Comparison of ENCODE assay signal across 1 cellular context in the genomic region with DNA sequence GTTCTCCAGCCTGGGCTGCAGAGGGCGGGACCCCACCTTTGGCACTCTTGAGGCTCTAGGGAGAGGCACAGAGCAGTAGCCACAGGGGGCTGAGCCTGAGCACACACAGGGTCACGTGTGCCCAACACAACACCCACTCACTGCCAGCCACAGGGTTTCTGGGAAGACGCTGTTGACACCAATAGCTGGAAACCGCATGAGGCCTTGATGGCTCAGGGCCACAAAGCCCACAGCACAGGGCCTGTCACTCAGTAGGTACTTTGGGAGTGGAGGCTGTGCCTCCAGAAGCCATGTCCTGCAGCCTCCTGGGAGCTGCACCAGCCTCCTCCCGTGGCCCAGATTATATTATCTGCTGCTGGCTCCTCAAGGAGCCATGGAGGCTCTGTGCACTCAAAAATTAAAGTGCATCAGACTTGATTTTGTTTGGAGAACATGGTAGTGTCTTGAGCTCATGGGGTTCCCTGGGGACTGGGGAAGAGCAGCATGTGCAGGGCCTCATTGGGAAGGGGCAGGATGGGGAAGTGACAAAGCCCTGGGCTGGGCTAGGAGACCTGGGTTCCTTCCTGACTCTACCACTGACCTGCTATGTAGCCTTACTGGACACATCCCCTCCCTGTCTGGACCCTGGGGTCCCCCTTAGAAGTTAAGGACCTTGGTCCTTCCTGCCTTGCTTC.
A peak's percentile ranks its signal among the peaks of the same experiment; 100 is the strongest.
TF ChIP-seq lines count a peak whose summit lies in the region.

No MANE protein-coding gene starts in this region.

TF ChIP-seq in HepG2, 621 proteins besides CTCF, POLR2A, EP300 and RAD21 (continued from another document and continues in another):
- TF ChIP-seq KDM1A (CRISPR knock-in tag; IDR thresholded peaks at IDR 0.05): no peak
- no peak for TF ChIP-seq ZNF75D (CRISPR knock-in tag; IDR thresholded peaks at IDR 0.05; ENCODE audit: borderline replicate concordance)
- TF ChIP-seq ZNF773 (CRISPR knock-in tag; IDR thresholded peaks at IDR 0.05; ENCODE audit: borderline replicate concordance): no peak
- TF ChIP-seq, protein P1, sequence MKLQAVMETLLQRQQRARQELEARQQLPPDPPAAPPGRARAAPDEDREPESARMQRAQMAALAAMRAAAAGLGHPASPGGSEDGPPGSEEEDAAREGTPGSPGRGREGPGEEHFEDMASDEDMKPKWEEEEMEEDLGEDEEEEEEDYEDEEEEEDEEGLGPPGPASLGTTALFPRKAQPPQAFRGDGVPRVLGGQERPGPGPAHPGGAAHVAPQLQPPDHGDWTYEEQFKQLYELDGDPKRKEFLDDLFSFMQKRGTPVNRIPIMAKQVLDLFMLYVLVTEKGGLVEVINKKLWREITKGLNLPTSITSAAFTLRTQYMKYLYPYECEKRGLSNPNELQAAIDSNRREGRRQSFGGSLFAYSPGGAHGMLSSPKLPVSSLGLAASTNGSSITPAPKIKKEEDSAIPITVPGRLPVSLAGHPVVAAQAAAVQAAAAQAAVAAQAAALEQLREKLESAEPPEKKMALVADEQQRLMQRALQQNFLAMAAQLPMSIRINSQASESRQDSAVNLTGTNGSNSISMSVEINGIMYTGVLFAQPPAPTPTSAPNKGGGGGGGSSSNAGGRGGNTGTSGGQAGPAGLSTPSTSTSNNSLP (IDR thresholded peaks at IDR 0.05; ENCODE audit: low read depth, low read length): no peak
- TF ChIP-seq, protein P2, sequence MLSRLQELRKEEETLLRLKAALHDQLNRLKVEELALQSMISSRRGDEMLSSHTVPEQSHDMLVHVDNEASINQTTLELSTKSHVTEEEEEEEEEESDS (CRISPR knock-in tag; IDR thresholded peaks at IDR 0.05; ENCODE audit: borderline replicate concordance): no peak
- TF ChIP-seq ZSCAN20 (CRISPR knock-in tag; IDR thresholded peaks at IDR 0.05; ENCODE audit: borderline replicate concordance): no peak
- TF ChIP-seq CCDC6 (CRISPR knock-in tag; IDR thresholded peaks at IDR 0.05): no peak
- TF ChIP-seq ZFAT (CRISPR knock-in tag; conservative IDR thresholded peaks at IDR 0.05): no peak
- no peak for TF ChIP-seq NR2F2 (IDR thresholded peaks at IDR 0.05; ENCODE audit: borderline replicate concordance, low read depth)
- TF ChIP-seq, protein P3, sequence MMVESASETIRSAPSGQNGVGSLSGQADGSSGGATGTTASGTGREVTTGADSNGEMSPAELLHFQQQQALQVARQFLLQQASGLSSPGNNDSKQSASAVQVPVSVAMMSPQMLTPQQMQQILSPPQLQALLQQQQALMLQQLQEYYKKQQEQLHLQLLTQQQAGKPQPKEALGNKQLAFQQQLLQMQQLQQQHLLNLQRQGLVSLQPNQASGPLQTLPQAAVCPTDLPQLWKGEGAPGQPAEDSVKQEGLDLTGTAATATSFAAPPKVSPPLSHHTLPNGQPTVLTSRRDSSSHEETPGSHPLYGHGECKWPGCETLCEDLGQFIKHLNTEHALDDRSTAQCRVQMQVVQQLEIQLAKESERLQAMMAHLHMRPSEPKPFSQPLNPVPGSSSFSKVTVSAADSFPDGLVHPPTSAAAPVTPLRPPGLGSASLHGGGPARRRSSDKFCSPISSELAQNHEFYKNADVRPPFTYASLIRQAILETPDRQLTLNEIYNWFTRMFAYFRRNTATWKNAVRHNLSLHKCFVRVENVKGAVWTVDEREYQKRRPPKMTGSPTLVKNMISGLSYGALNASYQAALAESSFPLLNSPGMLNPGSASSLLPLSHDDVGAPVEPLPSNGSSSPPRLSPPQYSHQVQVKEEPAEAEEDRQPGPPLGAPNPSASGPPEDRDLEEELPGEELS (CRISPR knock-in tag; IDR thresholded peaks at IDR 0.05): peak; percentile 24; the same call in 1 of the 2 replicates
- TF ChIP-seq TCF7 (IDR thresholded peaks at IDR 0.05; ENCODE audit: low read depth): no peak
- TF ChIP-seq ZNF629 (CRISPR knock-in tag; conservative IDR thresholded peaks at IDR 0.05): no peak
- TF ChIP-seq ZNF207 (IDR thresholded peaks at IDR 0.05; ENCODE audit: borderline replicate concordance): no peak
- TF ChIP-seq ZMYM4 (CRISPR knock-in tag; IDR thresholded peaks at IDR 0.05): 0 out of 2 replicates have a peak, but pooled peaks have one; percentile 11
- TF ChIP-seq, protein P4, sequence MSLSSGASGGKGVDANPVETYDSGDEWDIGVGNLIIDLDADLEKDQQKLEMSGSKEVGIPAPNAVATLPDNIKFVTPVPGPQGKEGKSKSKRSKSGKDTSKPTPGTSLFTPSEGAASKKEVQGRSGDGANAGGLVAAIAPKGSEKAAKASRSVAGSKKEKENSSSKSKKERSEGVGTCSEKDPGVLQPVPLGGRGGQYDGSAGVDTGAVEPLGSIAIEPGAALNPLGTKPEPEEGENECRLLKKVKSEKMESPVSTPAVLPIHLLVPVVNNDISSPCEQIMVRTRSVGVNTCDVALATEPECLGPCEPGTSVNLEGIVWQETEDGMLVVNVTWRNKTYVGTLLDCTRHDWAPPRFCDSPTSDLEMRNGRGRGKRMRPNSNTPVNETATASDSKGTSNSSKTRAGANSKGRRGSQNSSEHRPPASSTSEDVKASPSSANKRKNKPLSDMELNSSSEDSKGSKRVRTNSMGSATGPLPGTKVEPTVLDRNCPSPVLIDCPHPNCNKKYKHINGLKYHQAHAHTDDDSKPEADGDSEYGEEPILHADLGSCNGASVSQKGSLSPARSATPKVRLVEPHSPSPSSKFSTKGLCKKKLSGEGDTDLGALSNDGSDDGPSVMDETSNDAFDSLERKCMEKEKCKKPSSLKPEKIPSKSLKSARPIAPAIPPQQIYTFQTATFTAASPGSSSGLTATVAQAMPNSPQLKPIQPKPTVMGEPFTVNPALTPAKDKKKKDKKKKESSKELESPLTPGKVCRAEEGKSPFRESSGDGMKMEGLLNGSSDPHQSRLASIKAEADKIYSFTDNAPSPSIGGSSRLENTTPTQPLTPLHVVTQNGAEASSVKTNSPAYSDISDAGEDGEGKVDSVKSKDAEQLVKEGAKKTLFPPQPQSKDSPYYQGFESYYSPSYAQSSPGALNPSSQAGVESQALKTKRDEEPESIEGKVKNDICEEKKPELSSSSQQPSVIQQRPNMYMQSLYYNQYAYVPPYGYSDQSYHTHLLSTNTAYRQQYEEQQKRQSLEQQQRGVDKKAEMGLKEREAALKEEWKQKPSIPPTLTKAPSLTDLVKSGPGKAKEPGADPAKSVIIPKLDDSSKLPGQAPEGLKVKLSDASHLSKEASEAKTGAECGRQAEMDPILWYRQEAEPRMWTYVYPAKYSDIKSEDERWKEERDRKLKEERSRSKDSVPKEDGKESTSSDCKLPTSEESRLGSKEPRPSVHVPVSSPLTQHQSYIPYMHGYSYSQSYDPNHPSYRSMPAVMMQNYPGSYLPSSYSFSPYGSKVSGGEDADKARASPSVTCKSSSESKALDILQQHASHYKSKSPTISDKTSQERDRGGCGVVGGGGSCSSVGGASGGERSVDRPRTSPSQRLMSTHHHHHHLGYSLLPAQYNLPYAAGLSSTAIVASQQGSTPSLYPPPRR (CRISPR knock-in tag; IDR thresholded peaks at IDR 0.05; ENCODE audit: borderline replicate concordance): no peak
- TF ChIP-seq ZNF562 (CRISPR knock-in tag; IDR thresholded peaks at IDR 0.05; ENCODE audit: borderline replicate concordance): no peak
- TF ChIP-seq SIX1 (CRISPR knock-in tag; IDR thresholded peaks at IDR 0.05; ENCODE audit: borderline replicate concordance): no peak
- TF ChIP-seq TOPORS (CRISPR knock-in tag; IDR thresholded peaks at IDR 0.05): no peak
- no peak for TF ChIP-seq NFIB (CRISPR knock-in tag; IDR thresholded peaks at IDR 0.05; ENCODE audit: borderline replicate concordance)
- TF ChIP-seq ZNF10 (CRISPR knock-in tag; IDR thresholded peaks at IDR 0.05; ENCODE audit: borderline replicate concordance, low read depth): no peak
- no peak for TF ChIP-seq TEAD2 (CRISPR knock-in tag; IDR thresholded peaks at IDR 0.05)
- TF ChIP-seq PHB2 (IDR thresholded peaks at IDR 0.05; ENCODE audit: partially characterized antibody): no peak
- TF ChIP-seq, protein P5, sequence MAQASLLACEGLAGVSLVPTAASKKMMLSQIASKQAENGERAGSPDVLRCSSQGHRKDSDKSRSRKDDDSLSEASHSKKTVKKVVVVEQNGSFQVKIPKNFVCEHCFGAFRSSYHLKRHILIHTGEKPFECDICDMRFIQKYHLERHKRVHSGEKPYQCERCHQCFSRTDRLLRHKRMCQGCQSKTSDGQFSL (CRISPR knock-in tag; IDR thresholded peaks at IDR 0.05): no peak
- TF ChIP-seq SAP130 (CRISPR knock-in tag; IDR thresholded peaks at IDR 0.05; ENCODE audit: low read depth): peak; percentile 77
- TF ChIP-seq, protein P6, sequence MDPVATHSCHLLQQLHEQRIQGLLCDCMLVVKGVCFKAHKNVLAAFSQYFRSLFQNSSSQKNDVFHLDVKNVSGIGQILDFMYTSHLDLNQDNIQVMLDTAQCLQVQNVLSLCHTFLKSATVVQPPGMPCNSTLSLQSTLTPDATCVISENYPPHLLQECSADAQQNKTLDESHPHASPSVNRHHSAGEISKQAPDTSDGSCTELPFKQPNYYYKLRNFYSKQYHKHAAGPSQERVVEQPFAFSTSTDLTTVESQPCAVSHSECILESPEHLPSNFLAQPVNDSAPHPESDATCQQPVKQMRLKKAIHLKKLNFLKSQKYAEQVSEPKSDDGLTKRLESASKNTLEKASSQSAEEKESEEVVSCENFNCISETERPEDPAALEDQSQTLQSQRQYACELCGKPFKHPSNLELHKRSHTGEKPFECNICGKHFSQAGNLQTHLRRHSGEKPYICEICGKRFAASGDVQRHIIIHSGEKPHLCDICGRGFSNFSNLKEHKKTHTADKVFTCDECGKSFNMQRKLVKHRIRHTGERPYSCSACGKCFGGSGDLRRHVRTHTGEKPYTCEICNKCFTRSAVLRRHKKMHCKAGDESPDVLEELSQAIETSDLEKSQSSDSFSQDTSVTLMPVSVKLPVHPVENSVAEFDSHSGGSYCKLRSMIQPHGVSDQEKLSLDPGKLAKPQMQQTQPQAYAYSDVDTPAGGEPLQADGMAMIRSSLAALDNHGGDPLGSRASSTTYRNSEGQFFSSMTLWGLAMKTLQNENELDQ (CRISPR knock-in tag; IDR thresholded peaks at IDR 0.05; ENCODE audit: borderline replicate concordance): no peak
- TF ChIP-seq, protein P7, sequence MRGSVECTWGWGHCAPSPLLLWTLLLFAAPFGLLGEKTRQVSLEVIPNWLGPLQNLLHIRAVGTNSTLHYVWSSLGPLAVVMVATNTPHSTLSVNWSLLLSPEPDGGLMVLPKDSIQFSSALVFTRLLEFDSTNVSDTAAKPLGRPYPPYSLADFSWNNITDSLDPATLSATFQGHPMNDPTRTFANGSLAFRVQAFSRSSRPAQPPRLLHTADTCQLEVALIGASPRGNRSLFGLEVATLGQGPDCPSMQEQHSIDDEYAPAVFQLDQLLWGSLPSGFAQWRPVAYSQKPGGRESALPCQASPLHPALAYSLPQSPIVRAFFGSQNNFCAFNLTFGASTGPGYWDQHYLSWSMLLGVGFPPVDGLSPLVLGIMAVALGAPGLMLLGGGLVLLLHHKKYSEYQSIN (CRISPR knock-in tag; IDR thresholded peaks at IDR 0.05; ENCODE audit: borderline replicate concordance): no peak
- TF ChIP-seq ZMAT3 (CRISPR knock-in tag; conservative IDR thresholded peaks at IDR 0.05): no peak
- no peak for TF ChIP-seq ZNF564 (CRISPR knock-in tag; IDR thresholded peaks at IDR 0.05)
- no peak for TF ChIP-seq ZNF678 (CRISPR knock-in tag; IDR thresholded peaks at IDR 0.05)
- TF ChIP-seq, protein P8, sequence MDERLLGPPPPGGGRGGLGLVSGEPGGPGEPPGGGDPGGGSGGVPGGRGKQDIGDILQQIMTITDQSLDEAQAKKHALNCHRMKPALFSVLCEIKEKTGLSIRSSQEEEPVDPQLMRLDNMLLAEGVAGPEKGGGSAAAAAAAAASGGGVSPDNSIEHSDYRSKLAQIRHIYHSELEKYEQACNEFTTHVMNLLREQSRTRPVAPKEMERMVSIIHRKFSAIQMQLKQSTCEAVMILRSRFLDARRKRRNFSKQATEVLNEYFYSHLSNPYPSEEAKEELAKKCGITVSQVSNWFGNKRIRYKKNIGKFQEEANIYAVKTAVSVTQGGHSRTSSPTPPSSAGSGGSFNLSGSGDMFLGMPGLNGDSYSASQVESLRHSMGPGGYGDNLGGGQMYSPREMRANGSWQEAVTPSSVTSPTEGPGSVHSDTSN (CRISPR knock-in tag; IDR thresholded peaks at IDR 0.05): no peak; the same call in 1 of the 2 replicates
- no peak for TF ChIP-seq RBM39 (IDR thresholded peaks at IDR 0.05; ENCODE audit: low read depth, low read length, poor library complexity, severe bottlenecking)
- TF ChIP-seq SIN3A (IDR thresholded peaks at IDR 0.05; ENCODE audit: borderline replicate concordance, low read depth, low read length): no peak
- no peak for TF ChIP-seq NCOR1 (IDR thresholded peaks at IDR 0.05; ENCODE audit: borderline replicate concordance, low read length)
- TF ChIP-seq TBL1XR1 (IDR thresholded peaks at IDR 0.05; ENCODE audit: borderline replicate concordance, low read length, partially characterized antibody): no peak
- peak; percentile 11 for TF ChIP-seq TEAD3 (CRISPR knock-in tag; optimal IDR thresholded peaks at IDR 0.05; ENCODE audit: borderline replicate concordance)
- no peak for TF ChIP-seq ATF7 (IDR thresholded peaks at IDR 0.05)
- no peak for TF ChIP-seq ATF7 (CRISPR knock-in tag; IDR thresholded peaks at IDR 0.05)
- TF ChIP-seq PAWR (CRISPR knock-in tag; IDR thresholded peaks at IDR 0.05; ENCODE audit: borderline replicate concordance): no peak
- TF ChIP-seq, protein P9, sequence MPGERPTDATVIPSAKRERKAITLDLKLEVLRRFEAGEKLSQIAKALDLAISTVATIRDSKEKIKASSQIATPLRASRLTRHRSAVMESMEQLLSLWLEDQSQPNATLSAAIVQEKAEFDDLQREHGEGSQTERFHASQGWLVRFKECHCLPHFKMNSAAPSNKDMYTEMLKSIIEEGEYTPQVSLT (CRISPR knock-in tag; IDR thresholded peaks at IDR 0.05; ENCODE audit: borderline replicate concordance, low read depth): no peak
- TF ChIP-seq ZFYVE20 (CRISPR knock-in tag; IDR thresholded peaks at IDR 0.05; ENCODE audit: borderline replicate concordance, low read depth): no peak
- no peak for TF ChIP-seq PHF20 (CRISPR knock-in tag; IDR thresholded peaks at IDR 0.05)
- TF ChIP-seq TGIF2 (CRISPR knock-in tag; IDR thresholded peaks at IDR 0.05): 0 out of 2 replicates have a peak, but pooled peaks have one; percentile 23
- no peak for TF ChIP-seq ZNF607 (CRISPR knock-in tag; IDR thresholded peaks at IDR 0.05; ENCODE audit: borderline replicate concordance)
- no peak for TF ChIP-seq ZNF878 (CRISPR knock-in tag; IDR thresholded peaks at IDR 0.05)
